ENCODE assay signal across 8 cellular contexts in the genomic region with DNA sequence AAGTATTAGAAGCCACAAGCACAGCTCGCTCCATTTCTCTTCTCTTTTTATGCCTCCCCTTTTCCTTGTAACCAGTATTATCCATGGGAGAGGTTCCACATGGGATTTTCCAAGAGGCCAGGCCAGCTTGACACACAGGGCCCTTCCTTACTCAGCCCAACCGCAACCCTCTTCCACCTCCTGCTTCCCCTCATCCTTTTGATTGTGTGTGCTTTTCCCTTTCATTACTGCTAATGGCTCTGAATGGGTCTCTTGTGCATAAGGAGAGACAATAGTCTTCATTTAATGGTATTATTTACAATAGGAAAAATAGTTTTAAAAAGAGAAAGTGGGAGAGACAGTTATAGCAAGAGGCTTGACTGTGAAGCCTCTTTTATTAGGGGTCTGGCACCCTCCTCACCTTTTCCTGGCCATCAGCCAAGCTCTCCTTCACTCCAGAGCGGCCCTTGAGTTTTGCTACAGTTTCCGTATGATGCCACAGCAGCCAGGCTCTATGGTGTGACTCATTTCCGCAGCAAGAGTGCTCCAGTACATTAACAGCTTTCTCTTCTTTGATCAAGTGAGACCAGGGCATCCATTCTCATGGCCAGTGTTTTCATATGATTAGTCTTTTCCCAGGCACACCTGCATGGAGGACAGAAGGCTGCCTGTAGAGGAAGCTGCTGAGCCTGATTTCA.
DNase-seq lines count a peak whose midpoint lies in the region; ATAC-seq, FAIRE-seq and TF ChIP-seq lines count a peak whose summit lies in the region.

No MANE protein-coding gene starts in this region.

- no peak overlapping the region for H3K27ac Mint-ChIP-seq in activated T-helper 1 cell treated with anti-CD3 and anti-CD28 coated beads, Interleukin-12 subunit alpha, Interleukin-12 subunit beta, Interleukin-2, Interleukin-4 antibody, amounts not matched to agents 30 ng/mL and 10 ng/mL and 1 ng/mL, durations not matched to agents 14 hours and 24 hours and 36 hours

- no peak for FAIRE-seq in bronchial epithelial cell (lab: Jason Lieb, UNC)

- ATAC-seq in GM18861 (IDR thresholded peaks at IDR 0.05; ENCODE audit: unreplicated experiment) (peak; percentile 72), HG02759 (IDR thresholded peaks at IDR 0.05; ENCODE audit: unreplicated experiment) (peak; percentile 60), left cardiac atrium (no peak)

- no peaks in the 10 kb centered on the region for H3K9me3 Mint-ChIP-seq in activated T-helper 1 cell treated with anti-CD3 and anti-CD28 coated beads, Interleukin-12 subunit alpha, Interleukin-12 subunit beta, Interleukin-2, Interleukin-4 antibody, amounts not matched to agents 30 ng/mL and 10 ng/mL and 1 ng/mL, durations not matched to agents 14 hours and 24 hours and 36 hours

- H3K27me3 ChIP-seq in bronchial epithelial cell (ENCODE audit: control insufficient read depth, insufficient read depth, low read length) = no peaks in the 10 kb centered on the region

- no peaks in the 10 kb centered on the region for H3K36me3 Mint-ChIP-seq in activated T-helper 1 cell treated with anti-CD3 and anti-CD28 coated beads, Interleukin-12 subunit alpha, Interleukin-12 subunit beta, Interleukin-2, Interleukin-4 antibody, amounts not matched to agents 30 ng/mL and 10 ng/mL and 1 ng/mL, durations not matched to agents 14 hours and 24 hours and 36 hours (ENCODE audit: low read depth)

- no peak overlapping the region for H3K4me3 ChIP-seq in bronchial epithelial cell (ENCODE audit: low read depth, low read length)

- DNase-seq in NCI-H1436 (lab: John Stamatoyannopoulos, UW) = peak; percentile 81
- peak; percentile 70 for DNase-seq in bronchial epithelial cell (ENCODE audit: low read depth)
- DNase-seq in DMS 273 (lab: John Stamatoyannopoulos, UW; ENCODE audit: unreplicated experiment) = no peak
- DNase-seq in activated T-helper 1 cell treated with anti-CD3 and anti-CD28 coated beads, Interleukin-12 subunit alpha, Interleukin-12 subunit beta, Interleukin-2, Interleukin-4 antibody, amounts not matched to agents 30 ng/mL and 10 ng/mL and 1 ng/mL, durations not matched to agents 14 hours and 24 hours and 36 hours (ENCODE audit: low spot score) = no peak
- DNase-seq in activated CD8-positive, alpha-beta memory T cell treated with anti-CD3 and anti-CD28 coated beads, Interleukin-2, amount 50 U/mL, for 4 hours = no peak
- no peak for DNase-seq in left cardiac atrium

- intact Hi-C loops in activated T-helper 1 cell treated with anti-CD3 and anti-CD28 coated beads, Interleukin-12 subunit alpha, Interleukin-12 subunit beta, Interleukin-2, Interleukin-4 antibody, amounts not matched to agents 30 ng/mL and 10 ng/mL and 1 ng/mL, durations not matched to agents 14 hours and 24 hours and 36 hours (cut with micrococcal nuclease) = no loop called here
- intact Hi-C loops in left cardiac atrium (cut with DNase I) = no loop called here

- H3K36me3 ChIP-seq in bronchial epithelial cell (ENCODE audit: control insufficient read depth, insufficient read depth, low read length) = no peaks in the 10 kb centered on the region

- TF ChIP-seq CTCF in bronchial epithelial cell (IDR thresholded peaks at IDR 0.05; ENCODE audit: insufficient read depth, low read length, severe bottlenecking) = no peak

- H3K4me3 Mint-ChIP-seq in activated T-helper 1 cell treated with anti-CD3 and anti-CD28 coated beads, Interleukin-12 subunit alpha, Interleukin-12 subunit beta, Interleukin-2, Interleukin-4 antibody, amounts not matched to agents 30 ng/mL and 10 ng/mL and 1 ng/mL, durations not matched to agents 14 hours and 24 hours and 36 hours = no peak overlapping the region

- H3K27me3 Mint-ChIP-seq in activated T-helper 1 cell treated with anti-CD3 and anti-CD28 coated beads, Interleukin-12 subunit alpha, Interleukin-12 subunit beta, Interleukin-2, Interleukin-4 antibody, amounts not matched to agents 30 ng/mL and 10 ng/mL and 1 ng/mL, durations not matched to agents 14 hours and 24 hours and 36 hours (ENCODE audit: insufficient read depth) = no peaks in the 10 kb centered on the region

- H3K4me1 Mint-ChIP-seq in activated T-helper 1 cell treated with anti-CD3 and anti-CD28 coated beads, Interleukin-12 subunit alpha, Interleukin-12 subunit beta, Interleukin-2, Interleukin-4 antibody, amounts not matched to agents 30 ng/mL and 10 ng/mL and 1 ng/mL, durations not matched to agents 14 hours and 24 hours and 36 hours (ENCODE audit: low read depth) = no peaks in the 10 kb centered on the region

Comparison
In these comparisons a context has a peak if more than half of its experiments do, and no peak if none do; other contexts are left out.
1. ATAC-seq: peak in GM18861 (single experiment) and HG02759 (single experiment); none in left cardiac atrium (0 of 2).
2. DNase-seq: peak in NCI-H1436 (single experiment) and bronchial epithelial cell (single experiment); none in DMS 273 (single experiment), activated T-helper 1 cell treated with anti-CD3 and anti-CD28 coated beads, Interleukin-12 subunit alpha, Interleukin-12 subunit beta, Interleukin-2, Interleukin-4 antibody, amounts not matched to agents 30 ng/mL and 10 ng/mL and 1 ng/mL, durations not matched to agents 14 hours and 24 hours and 36 hours (single experiment), activated CD8-positive, alpha-beta memory T cell treated with anti-CD3 and anti-CD28 coated beads, Interleukin-2, amount 50 U/mL, for 4 hours (single experiment) and left cardiac atrium (single experiment).